Comparison of ENCODE assay signal across 18 cellular contexts in the genomic region with DNA sequence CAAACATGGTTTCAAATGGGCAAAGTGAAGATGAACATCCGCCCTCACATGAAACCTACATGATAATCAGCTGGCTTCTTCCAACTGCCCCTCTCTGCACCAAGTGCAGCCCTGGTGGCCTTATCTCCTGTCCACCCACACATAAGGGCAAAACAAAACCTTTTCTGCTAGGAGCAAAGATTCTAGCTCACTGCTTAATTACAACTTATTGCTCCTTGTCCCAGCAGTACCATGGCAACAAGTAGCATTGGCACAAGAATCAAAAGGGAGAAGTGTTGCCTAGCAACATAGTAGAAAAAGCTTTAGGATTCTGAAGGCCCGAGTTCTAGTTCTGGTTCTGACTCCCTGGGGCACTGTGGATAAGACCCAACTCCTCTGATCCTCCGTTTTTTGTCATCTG.
DNase-seq lines count a peak whose midpoint lies in the region; ATAC-seq, FAIRE-seq and TF ChIP-seq lines count a peak whose summit lies in the region.
"Had no signal": no experiment of that assay in that cellular context is flagged by ENCODE, and none has a peak within 500 bp of the region (broad histone marks: within the 10 kb centered on the region; RNA-seq: fewer than 3 reads in every experiment).

No MANE protein-coding gene starts in this region.

- no peak for ATAC-seq in HepG2
- ATAC-seq in right lobe of liver: no peak
- peak; percentile 23 for ATAC-seq in T-helper 17 cell
- no peak for ATAC-seq in stimulated activated effector memory CD8-positive, alpha-beta T cell treated with anti-CD3 and anti-CD28 coated beads, Interleukin-12 subunit alpha, Interleukin-12 subunit beta, amount 100 ng/mL, for 72 hours
- no peak for ATAC-seq in GM21717 (IDR thresholded peaks at IDR 0.05; ENCODE audit: unreplicated experiment)

- H3K79me1 ChIP-seq in H1 (ENCODE audit: low read depth, low read length): no peaks in the 10 kb centered on the region

- H4K8ac ChIP-seq in H1 (ENCODE audit: extremely low read depth, insufficient read depth, low read length): no peak overlapping the region

- H3K27me3 ChIP-seq in HepG2 (ENCODE audit: control insufficient read depth in 1 of 2, insufficient read depth in 2 of 2, low read length in 2 of 2) (peaks cover 0 to 12% of the 10 kb centered on the region in 2 experiments; a peak in 3 of 5 replicates), right lobe of liver (no peaks in the 10 kb centered on the region), H1 (replicated peaks in 1 of 4; ENCODE audit: control insufficient read depth in 3 of 4, extremely low read depth in 1 of 4, insufficient read depth in 3 of 4, low read length in 3 of 4) (peaks cover 0 to 1% (median 0%) of the 10 kb centered on the region in 4 experiments; a peak in 1 of 7 replicates)
- H3K27me3 ChIP-seq: ovary had no signal

- DNase-seq in HepG2 (ENCODE audit: low spot score): no peak
- DNase-seq in right lobe of liver: no peak
- no peak for DNase-seq in T-helper 17 cell
- DNase-seq in H1 (ENCODE audit: low read depth in 1 of 2, low spot score in 2 of 2): no peak
- DNase-seq in stimulated activated CD4-positive, alpha-beta T cell treated with anti-CD3 and anti-CD28 coated beads, Interleukin-15, amount 100 ng/mL, for 24 hours: no peak
- no peak for DNase-seq in stimulated activated effector memory CD8-positive, alpha-beta T cell treated with anti-CD3 and anti-CD28 coated beads, Interleukin-12 subunit alpha, Interleukin-12 subunit beta, amount 100 ng/mL, for 72 hours (ENCODE audit: low spot score in 2 of 2)
- no peak for DNase-seq in NCI-H446 treated with DMSO at 0.1 percent for 48 hours (lab: John Stamatoyannopoulos, UW)
- DNase-seq: activated CD4-positive, alpha-beta T cell treated with anti-CD3 and anti-CD28 coated beads for 1 hour; activated naive CD4-positive, alpha-beta T cell; DMS153; effector CD8-positive, alpha-beta T cell; left colon; NCI-H2029; NK-92 treated with Interleukin-12 subunit alpha and Interleukin-12 subunit beta, amount 100 ng/mL, for 24 hours; ovary; T-helper 9 cell had no signal

- TF ChIP-seq CTCF in HepG2 (CRISPR knock-in tag; IDR thresholded peaks at IDR 0.05) (no peak), right lobe of liver (IDR thresholded peaks at IDR 0.05) (no peak), H1 (IDR thresholded peaks at IDR 0.05; ENCODE audit: control extremely low read depth in 1 of 3, insufficient read depth in 1 of 3, low read depth in 1 of 3, low read length in 3 of 3) (no peak)

- no peaks in the 10 kb centered on the region for H3K36me3 Mint-ChIP-seq in T-helper 17 cell (ENCODE audit: low read depth)
- H3K36me3 Mint-ChIP-seq in stimulated activated effector memory CD8-positive, alpha-beta T cell treated with anti-CD3 and anti-CD28 coated beads, Interleukin-12 subunit alpha, Interleukin-12 subunit beta, amount 100 ng/mL, for 72 hours: no peaks in the 10 kb centered on the region

- H2AFZ ChIP-seq in HepG2 (ENCODE audit: low read length): no peak overlapping the region
- H2AFZ ChIP-seq in H1 (ENCODE audit: low read length): peak overlapping the region; percentile 93; the same call in 1 of the 2 replicates

- H4K5ac ChIP-seq in H1 (ENCODE audit: insufficient read length, low read depth, low read length): no peak overlapping the region

- no peak overlapping the region for H2BK12ac ChIP-seq in H1 (ENCODE audit: low read depth, low read length)

- H3K9me3 ChIP-seq in HepG2 (ENCODE audit: low read length) (no peaks in the 10 kb centered on the region), right lobe of liver (no peaks in the 10 kb centered on the region), T-helper 17 cell (ENCODE audit: control insufficient read depth, low read length, poor library complexity, severe bottlenecking) (no peaks in the 10 kb centered on the region), H1 (ENCODE audit: insufficient read depth in 2 of 2, low read depth in 1 of 2, low read length in 1 of 2) (no peaks in the 10 kb centered on the region)
- H3K9me3 ChIP-seq: ovary had no signal

- no TSS peak for BruUV-seq in HepG2 (replicated peaks; lab: Mats Ljungman, UMichigan)

- H2BK20ac ChIP-seq in H1 (ENCODE audit: low read length): no peak overlapping the region

- H2BK5ac ChIP-seq in H1 (ENCODE audit: low read depth, low read length): no peak overlapping the region

- no peak overlapping the region for H3K56ac ChIP-seq in H1 (replicated peaks; ENCODE audit: insufficient read length, low read depth, low read length)

- H3K9me3 Mint-ChIP-seq in stimulated activated effector memory CD8-positive, alpha-beta T cell treated with anti-CD3 and anti-CD28 coated beads, Interleukin-12 subunit alpha, Interleukin-12 subunit beta, amount 100 ng/mL, for 72 hours: no peaks in the 10 kb centered on the region
- H3K9me3 Mint-ChIP-seq: stimulated activated naive CD8-positive, alpha-beta T cell treated with anti-CD3 and anti-CD28 coated beads, Interleukin-15, Interleukin-2, amounts not matched to agents 100 ng/mL and 50 ng/mL, for 24 hours had no signal

- TF ChIP-seq POLR2A in HepG2 (IDR thresholded peaks at IDR 0.05; ENCODE audit: insufficient read depth in 1 of 2, low read depth in 2 of 2, low read length in 2 of 2) (no peak), right lobe of liver (IDR thresholded peaks at IDR 0.05) (no peak), H1 (IDR thresholded peaks at IDR 0.05; ENCODE audit: control extremely low read depth in 1 of 2, low read depth in 2 of 2, low read length in 2 of 2) (no peak)

- H3K27ac ChIP-seq in HepG2 (ENCODE audit: extremely low read length, insufficient read depth, low read length) (no peak overlapping the region), right lobe of liver (no peak overlapping the region), H1 (ENCODE audit: low read depth, low read length) (no peak overlapping the region)

- CTCF ChIA-PET in HepG2 (lab: Yijun Ruan, JAX; ENCODE audit: low intra/inter-chr PET ratio, low total read pairs) (interaction anchor here (2.1 kb wide), 1 partner anchor 30 kb away, joined by 12 read pairs; no protein-coding TSS in a partner anchor), H1 (lab: Charles Lee; ENCODE audit: partially characterized antibody) (interaction anchor here (0.6 to 10.7 kb wide), 17 partner anchors 15 to 245 kb away, joined by 3 to 98 read pairs (median 5); no protein-coding TSS in a partner anchor)

- H3K14ac ChIP-seq in H1 (ENCODE audit: insufficient read length): no peak overlapping the region

- H3K36me3 ChIP-seq in HepG2 (replicated peaks in 1 of 2; ENCODE audit: control insufficient read depth in 1 of 2, insufficient read depth in 2 of 2, low read length in 2 of 2) (no peaks in the 10 kb centered on the region), right lobe of liver (no peaks in the 10 kb centered on the region), H1 (ENCODE audit: control insufficient read depth in 2 of 4, insufficient read depth in 4 of 4, low read length in 3 of 4) (no peaks in the 10 kb centered on the region)
- H3K36me3 ChIP-seq: ovary had no signal

- no peak overlapping the region for H2BK120ac ChIP-seq in H1 (replicated peaks; ENCODE audit: low read depth, low read length)

- peak overlapping the region; percentile 99 for H3K27ac Mint-ChIP-seq in T-helper 17 cell
- no peak overlapping the region for H3K27ac Mint-ChIP-seq in stimulated activated effector memory CD8-positive, alpha-beta T cell treated with anti-CD3 and anti-CD28 coated beads, Interleukin-12 subunit alpha, Interleukin-12 subunit beta, amount 100 ng/mL, for 72 hours

- no peak overlapping the region for H3K4me3 Mint-ChIP-seq in T-helper 17 cell
- H3K4me3 Mint-ChIP-seq in stimulated activated effector memory CD8-positive, alpha-beta T cell treated with anti-CD3 and anti-CD28 coated beads, Interleukin-12 subunit alpha, Interleukin-12 subunit beta, amount 100 ng/mL, for 72 hours: no peak overlapping the region

- H3K79me2 ChIP-seq in HepG2 (ENCODE audit: insufficient read depth, low read length) (no peaks in the 10 kb centered on the region), H1 (ENCODE audit: control insufficient read depth in 1 of 2, insufficient read depth in 2 of 2, low read length in 2 of 2) (no peaks in the 10 kb centered on the region)

- no peak overlapping the region for H2BK15ac ChIP-seq in H1 (ENCODE audit: low read length)

- TF ChIP-seq RAD21 in HepG2 (CRISPR knock-in tag; IDR thresholded peaks at IDR 0.05) (no peak), H1 (IDR thresholded peaks at IDR 0.05 in 1 of 2, conservative IDR thresholded peaks at IDR 0.05 in 1 of 2; ENCODE audit: low read depth in 2 of 2, low read length in 2 of 2) (no peak)

- TF ChIP-seq EP300 in HepG2 (IDR thresholded peaks at IDR 0.05; ENCODE audit: low read depth in 2 of 2, low read length in 2 of 2) (no peak), HepG2 (CRISPR knock-in tag; IDR thresholded peaks at IDR 0.05; ENCODE audit: borderline replicate concordance) (no peak), H1 (IDR thresholded peaks at IDR 0.05; ENCODE audit: borderline replicate concordance in 1 of 2, low read depth in 2 of 2, low read length in 2 of 2) (no peak)

- no peak for FAIRE-seq in HepG2 (lab: Jason Lieb, UNC)
- no peak for FAIRE-seq in H1 (lab: Jason Lieb, UNC)

- H3K9ac ChIP-seq in HepG2 (ENCODE audit: insufficient read depth, low read depth, low read length): no peak overlapping the region
- H3K9ac ChIP-seq in H1 (replicated peaks in 1 of 4; ENCODE audit: extremely low read depth in 1 of 4, low read depth in 3 of 4, low read length in 3 of 4): no peak overlapping the region

- WGBS in HepG2 (ENCODE audit: low lambda C conversion rate): 48% methylated on average over 3 of the region's 3 CpGs
- 88% methylated on average over 2 of the region's 3 CpGs for WGBS in right lobe of liver (ENCODE audit: insufficient coverage, low coverage, low lambda C conversion rate, missing lambda C conversion rate)
- 88% methylated on average over 3 of the region's 3 CpGs; no CpG with 5 or more reads in 1 of the 2 experiments for WGBS in H1 (ENCODE audit: extremely low coverage in 1 of 2, insufficient coverage in 1 of 2, insufficient read length in 1 of 2, insufficient replicate concordance in 2 of 2, low coverage in 1 of 2, low lambda C conversion rate in 2 of 2, missing lambda C conversion rate in 1 of 2), 2 experiments

- intact Hi-C loops in HepG2 (cut with micrococcal nuclease; ENCODE audit: unreplicated experiment): no loop called here
- intact Hi-C loops in right lobe of liver (cut with DNase I): loop anchor here in 1 of 2 donors (5.0 kb wide), 1 partner anchor 133 kb away; no protein-coding TSS in a partner anchor

- H3K4me1 ChIP-seq in HepG2 (ENCODE audit: insufficient read depth, low read length) (peaks cover 20% of the 10 kb centered on the region), right lobe of liver (peaks cover 0 to 6% (median 0%) of the 10 kb centered on the region in 4 donors), H1 (replicated peaks in 1 of 4; ENCODE audit: control insufficient read depth in 3 of 4, insufficient read depth in 4 of 4, low read length in 3 of 4) (peaks cover 2 to 10% (median 6%) of the 10 kb centered on the region in 4 experiments; a peak in 6 of 7 replicates)

- in situ Hi-C loops in HepG2 (cut with HindIII; ENCODE audit: extremely low pct_ligation_motif_present, low pct_unique_long_range_greater_than_20kb): loop anchor here (5.0 kb wide), 1 partner anchor 133 kb away; no protein-coding TSS in a partner anchor

- H3K23me2 ChIP-seq in H1 (ENCODE audit: low read depth, low read length): no peaks in the 10 kb centered on the region; the same call in 1 of the 2 replicates

- H3K4me3 ChIP-seq in HepG2 (replicated peaks in 1 of 3; ENCODE audit: insufficient read depth in 1 of 3, low read depth in 2 of 3, low read length in 3 of 3) (no peak overlapping the region; a peak in 1 of 6 replicates), right lobe of liver (no peak overlapping the region), H1 (ENCODE audit: extremely low read depth in 1 of 4, insufficient read depth in 2 of 4, low read depth in 3 of 4, low read length in 4 of 4) (no peak overlapping the region)
- H3K4me3 ChIP-seq: ovary had no signal

- H4K20me1 ChIP-seq in HepG2 (ENCODE audit: insufficient read depth, low read length): no peaks in the 10 kb centered on the region
- no peaks in the 10 kb centered on the region for H4K20me1 ChIP-seq in H1 (replicated peaks in 1 of 2; ENCODE audit: control insufficient read depth in 1 of 2, insufficient read depth in 2 of 2, low read length in 2 of 2)

- peaks cover 32% of the 10 kb centered on the region for H3K4me1 Mint-ChIP-seq in T-helper 17 cell
- H3K4me1 Mint-ChIP-seq in stimulated activated effector memory CD8-positive, alpha-beta T cell treated with anti-CD3 and anti-CD28 coated beads, Interleukin-12 subunit alpha, Interleukin-12 subunit beta, amount 100 ng/mL, for 72 hours: peaks cover 28% of the 10 kb centered on the region

- H3K27me3 Mint-ChIP-seq in T-helper 17 cell: no peaks in the 10 kb centered on the region
- H3K27me3 Mint-ChIP-seq: stimulated activated naive CD8-positive, alpha-beta T cell treated with anti-CD3 and anti-CD28 coated beads, Interleukin-15, Interleukin-2, amounts not matched to agents 100 ng/mL and 50 ng/mL, for 24 hours had no signal

- no peak overlapping the region for H4K91ac ChIP-seq in H1 (replicated peaks; ENCODE audit: insufficient read length, low read length)

- H3K4me2 ChIP-seq in HepG2 (ENCODE audit: low read depth, low read length) (peak overlapping the region; percentile 94; the same call in 1 of the 2 replicates), H1 (ENCODE audit: insufficient read depth in 1 of 2, low read depth in 2 of 2, low read length in 2 of 2) (no peak overlapping the region)

- H2AK5ac ChIP-seq in H1 (ENCODE audit: low read depth, low read length): no peak overlapping the region

- POLR2A ChIA-PET in HepG2 (lab: Yijun Ruan, JAX) (no interaction called here), H1 (lab: Charles Lee; ENCODE audit: partially characterized antibody) (interaction anchor here (1.0 to 2.1 kb wide), 2 partner anchors 126 to 131 kb away, joined by 3 to 6 read pairs; no protein-coding TSS in a partner anchor)

- no peak overlapping the region for H3K4ac ChIP-seq in H1 (replicated peaks; ENCODE audit: insufficient read length, low read depth, low read length)

- no peak overlapping the region for H3K18ac ChIP-seq in H1 (ENCODE audit: extremely low read depth, low read length)

- no peak overlapping the region for H3K23ac ChIP-seq in H1 (ENCODE audit: insufficient read length)
